ENCODE assay signal across 33 cellular contexts in the genomic region with DNA sequence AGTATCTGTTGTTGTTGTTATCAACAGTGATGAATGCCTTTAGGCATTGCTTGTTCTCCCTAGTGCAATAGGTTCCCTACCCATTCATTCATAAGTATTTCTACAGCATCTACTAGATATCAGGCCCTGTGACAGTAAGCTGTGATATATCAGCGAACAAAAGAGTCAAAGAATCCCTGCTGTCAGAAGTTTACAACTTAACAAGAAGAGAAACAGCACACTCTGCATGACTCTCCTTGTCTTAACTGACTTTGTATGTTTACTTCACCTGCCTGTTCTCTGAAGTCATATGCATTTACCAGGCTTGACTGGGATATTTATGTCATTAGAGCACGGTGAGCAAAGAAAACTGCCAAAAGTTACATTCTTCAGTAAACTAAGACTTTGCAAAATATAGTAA.
"Had no signal": no experiment of that assay in that cellular context is flagged by ENCODE, and none has a peak within 500 bp of the region (broad histone marks: within the 10 kb centered on the region; RNA-seq: fewer than 3 reads in every experiment).

No MANE protein-coding gene starts in this region.

- ATAC-seq: effector memory CD8-positive, alpha-beta T cell; heart left ventricle; left colon; naive thymus-derived CD4-positive, alpha-beta T cell; pancreas; sciatic nerve; stimulated activated naive CD8-positive, alpha-beta T cell treated with anti-CD3 and anti-CD28 coated beads, Interleukin-15, Interleukin-2, amounts not matched to agents 100 U/mL and 50 U/mL, for 24 hours; T-helper 17 cell had no signal

- H3K27ac Mint-ChIP-seq: activated CD4-positive, alpha-beta memory T cell treated with anti-CD3 and anti-CD28 coated beads, Interleukin-2, amount 10 ng/mL, durations not matched to agents 7 days and 5 days; activated CD4-positive, alpha-beta T cell treated with anti-CD3 and anti-CD28 coated beads, Interleukin-2, amount 10 ng/mL, durations not matched to agents 7 days and 5 days; activated naive CD4-positive, alpha-beta T cell treated with anti-CD3 and anti-CD28 coated beads, Interleukin-2, amount 10 ng/mL, durations not matched to agents 7 days and 5 days; activated T-cell treated with anti-CD3 and anti-CD28 coated beads, Interleukin-2, amount 50 U/mL, for 24 hours; effector memory CD8-positive, alpha-beta T cell; mesothelial cell of epicardium; naive thymus-derived CD4-positive, alpha-beta T cell; T-helper 17 cell had no signal

- H3K36me3 ChIP-seq: brain microvascular endothelial cell, heart left ventricle, pancreas, prostate gland, thoracic aorta, uterus, WERI-Rb-1 had no signal

- H3K9me3 Mint-ChIP-seq: activated CD4-positive, alpha-beta T cell treated with anti-CD3 and anti-CD28 coated beads, Interleukin-2, amount 10 ng/mL, durations not matched to agents 7 days and 5 days; mesothelial cell of epicardium had no signal

- H3K27me3 Mint-ChIP-seq: activated CD4-positive, alpha-beta memory T cell treated with anti-CD3 and anti-CD28 coated beads, Interleukin-2, amount 10 ng/mL, durations not matched to agents 7 days and 5 days; activated CD4-positive, alpha-beta T cell treated with anti-CD3 and anti-CD28 coated beads, Interleukin-2, amount 10 ng/mL, durations not matched to agents 7 days and 5 days; activated naive CD4-positive, alpha-beta T cell treated with anti-CD3 and anti-CD28 coated beads, Interleukin-2, amount 10 ng/mL, durations not matched to agents 7 days and 5 days; activated T-cell treated with anti-CD3 and anti-CD28 coated beads, Interleukin-2, amount 50 U/mL, for 24 hours; effector memory CD8-positive, alpha-beta T cell; naive thymus-derived CD4-positive, alpha-beta T cell; T-helper 17 cell had no signal

- H3K9me3 ChIP-seq: heart left ventricle, pancreas, prostate gland, thoracic aorta, uterus had no signal

- H3K36me3 Mint-ChIP-seq: activated naive CD4-positive, alpha-beta T cell treated with anti-CD3 and anti-CD28 coated beads, Interleukin-2, amount 10 ng/mL, durations not matched to agents 7 days and 5 days; mesothelial cell of epicardium; naive thymus-derived CD4-positive, alpha-beta T cell had no signal

- H3K4me1 Mint-ChIP-seq: activated CD4-positive, alpha-beta memory T cell treated with anti-CD3 and anti-CD28 coated beads, Interleukin-2, amount 10 ng/mL, durations not matched to agents 7 days and 5 days; activated CD4-positive, alpha-beta T cell treated with anti-CD3 and anti-CD28 coated beads, Interleukin-2, amount 10 ng/mL, durations not matched to agents 7 days and 5 days; activated naive CD4-positive, alpha-beta T cell treated with anti-CD3 and anti-CD28 coated beads, Interleukin-2, amount 10 ng/mL, durations not matched to agents 7 days and 5 days; mesothelial cell of epicardium; naive thymus-derived CD4-positive, alpha-beta T cell; T-helper 17 cell had no signal

- H3K4me1 ChIP-seq: heart left ventricle, pancreas, prostate gland, uterus had no signal

- DNase-seq: activated CD4-positive, alpha-beta memory T cell treated with anti-CD3 and anti-CD28 coated beads, Interleukin-2, amount 10 ng/mL, durations not matched to agents 7 days and 5 days; activated CD4-positive, alpha-beta T cell treated with anti-CD3 and anti-CD28 coated beads, Interleukin-2, amount 10 ng/mL, durations not matched to agents 7 days and 5 days; activated CD4-positive, CD25-positive, alpha-beta regulatory T cell treated with anti-CD3 and anti-CD28 coated beads, Interleukin-2, amount 50 U/mL, for 72 hours; activated CD8-positive, alpha-beta memory T cell treated with anti-CD3 and anti-CD28 coated beads, Interleukin-2, amount 50 U/mL, for 48 hours; activated gamma-delta T cell; activated naive CD4-positive, alpha-beta T cell treated with anti-CD3 and anti-CD28 coated beads, Interleukin-2, amount 10 ng/mL, durations not matched to agents 7 days and 5 days; activated T-cell treated with anti-CD3 and anti-CD28 coated beads, Interleukin-2, amount 50 U/mL, for 24 hours; amniotic stem cell; brain microvascular endothelial cell; caudate nucleus; cortex of kidney; effector memory CD8-positive, alpha-beta T cell; heart left ventricle; hypothalamus; left colon; mammary epithelial cell; naive thymus-derived CD4-positive, alpha-beta T cell; nucleus accumbens; pancreas; retina; stimulated activated CD4-positive, alpha-beta T cell treated with anti-CD3 and anti-CD28 coated beads, Interleukin-12 subunit alpha, Interleukin-12 subunit beta, amount 100 ng/mL, for 4 hours; stimulated activated CD4-positive, alpha-beta T cell treated with anti-CD3 and anti-CD28 coated beads, Interleukin-4, amount 100 ng/mL, for 1 hour; stimulated activated naive CD8-positive, alpha-beta T cell treated with anti-CD3 and anti-CD28 coated beads, Interleukin-15, Interleukin-2, amounts not matched to agents 100 U/mL and 50 U/mL, for 24 hours; T-helper 17 cell; T1000; trophoblast cell; uterus; WERI-Rb-1 had no signal

- H3K4me3 ChIP-seq: heart left ventricle, pancreas, prostate gland, skin epidermis, thoracic aorta, uterus had no signal

- H3K4me3 Mint-ChIP-seq: activated CD4-positive, alpha-beta memory T cell treated with anti-CD3 and anti-CD28 coated beads, Interleukin-2, amount 10 ng/mL, durations not matched to agents 7 days and 5 days; activated CD4-positive, alpha-beta T cell treated with anti-CD3 and anti-CD28 coated beads, Interleukin-2, amount 10 ng/mL, durations not matched to agents 7 days and 5 days; activated naive CD4-positive, alpha-beta T cell treated with anti-CD3 and anti-CD28 coated beads, Interleukin-2, amount 10 ng/mL, durations not matched to agents 7 days and 5 days; activated T-cell treated with anti-CD3 and anti-CD28 coated beads, Interleukin-2, amount 50 U/mL, for 24 hours; effector memory CD8-positive, alpha-beta T cell; mesothelial cell of epicardium; naive thymus-derived CD4-positive, alpha-beta T cell; T-helper 17 cell had no signal

- H3K27ac ChIP-seq: brain microvascular endothelial cell, heart left ventricle, pancreas, prostate gland, skin epidermis, thoracic aorta, uterus, WERI-Rb-1 had no signal

- H3K27me3 ChIP-seq: brain microvascular endothelial cell, heart left ventricle, pancreas, uterus had no signal
